Comparison of ENCODE assay signal across 1 cellular context in genomic region chr4:184960505-184960971, GRCh38.
TF ChIP-seq lines count a peak whose summit lies in the region.

No MANE protein-coding gene starts in this region.

TF ChIP-seq in GM23338, 12 proteins besides CTCF, POLR2A, EP300 and RAD21 (continued from another document):
- TF ChIP-seq REST (IDR thresholded peaks at IDR 0.05; ENCODE audit: unreplicated experiment) (no peak), ZNF331 (CRISPR knock-in tag; IDR thresholded peaks at IDR 0.05; ENCODE audit: low read depth) (no peak), ZNF114 (CRISPR knock-in tag; IDR thresholded peaks at IDR 0.05) (no peak), CREB1 (CRISPR knock-in tag; IDR thresholded peaks at IDR 0.05; ENCODE audit: low read depth) (no peak), EZH2 (IDR thresholded peaks at IDR 0.05; ENCODE audit: low read depth, unreplicated experiment) (no peak), EZH2phosphoT487 (IDR thresholded peaks at IDR 0.05; ENCODE audit: unreplicated experiment) (no peak)
